8 cellular contexts compared by ENCODE assay signal in the genomic region with DNA sequence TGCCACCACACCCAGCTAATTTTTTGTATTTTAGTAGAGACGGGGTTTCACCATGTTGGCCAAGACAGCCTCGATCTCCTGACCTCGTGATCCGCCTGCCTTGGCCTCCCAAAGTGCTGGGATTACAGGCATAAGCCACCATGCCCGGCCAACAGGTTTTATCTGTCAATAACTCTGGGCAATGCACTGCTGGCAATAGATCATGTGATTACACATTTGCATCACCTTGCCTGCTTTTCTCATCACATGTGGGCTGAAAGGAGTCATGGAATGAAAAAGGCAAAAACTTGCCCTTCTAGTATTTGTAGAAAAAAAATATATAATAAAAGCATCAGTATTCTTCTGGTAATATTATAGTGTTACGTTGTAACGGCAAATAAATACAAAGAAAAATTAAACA.
"Had no signal": no experiment of that assay in that cellular context is flagged by ENCODE, and none has a peak within 500 bp of the region (broad histone marks: within the 10 kb centered on the region; RNA-seq: fewer than 3 reads in every experiment).

No MANE protein-coding gene starts in this region.

- DNase-seq: GDM1, GF-D8 had no signal

- ATAC-seq: GM12878 had no signal

- H3K4me3 ChIP-seq: GM12878 had no signal

- FAIRE-seq: G401.6, GM12878, GM12891, GM12892, GM18507, GM19239 had no signal
